34 cellular contexts compared by ENCODE assay signal in genomic region chr3:40333852-40334251, GRCh38. TPM values are rescaled to one million over a fixed set of nuclear protein-coding genes. Genes with fewer than 3 reads are reported as not detected.
"Had no signal": no experiment of that assay in that cellular context is flagged by ENCODE, and none has a peak within 500 bp of the region (broad histone marks: within the 10 kb centered on the region; RNA-seq: fewer than 3 reads in every experiment).

No MANE protein-coding gene starts in this region.

- DNase-seq: activated CD4-positive, alpha-beta memory T cell treated with anti-CD3 and anti-CD28 coated beads for 36 hours; activated CD4-positive, alpha-beta T cell treated with anti-CD3 and anti-CD28 coated beads for 36 hours; activated CD4-positive, alpha-beta T cell treated with anti-CD3 and anti-CD28 coated beads, Interleukin-2, amount 10 ng/mL, durations not matched to agents 24 days and 14 days; activated CD4-positive, CD25-positive, alpha-beta regulatory T cell; activated CD4-positive, CD25-positive, alpha-beta regulatory T cell treated with anti-CD3 and anti-CD28 coated beads, Interleukin-2, amount 50 U/mL, for 72 hours; activated CD8-positive, alpha-beta memory T cell treated with anti-CD3 and anti-CD28 coated beads, Interleukin-2, amount 10 ng/mL, durations not matched to agents 7 days and 5 days; activated CD8-positive, alpha-beta memory T cell treated with anti-CD3 and anti-CD28 coated beads, Interleukin-2, amount 50 U/mL, for 4 hours; activated CD8-positive, alpha-beta T cell treated with anti-CD3 and anti-CD28 coated beads, Interleukin-2, amount 10 ng/mL, durations not matched to agents 7 days and 5 days; activated effector memory CD4-positive, alpha-beta T cell treated with anti-CD3 and anti-CD28 coated beads, Interleukin-2, amount 50 U/mL, for 16 hours; activated naive CD4-positive, alpha-beta T cell treated with anti-CD3 and anti-CD28 coated beads for 36 hours; activated naive CD8-positive, alpha-beta T cell treated with anti-CD3 and anti-CD28 coated beads, Interleukin-2, amount 10 ng/mL, durations not matched to agents 7 days and 5 days; activated T-cell treated with anti-CD3 and anti-CD28 coated beads, Interleukin-2, amount 50 U/mL, for 1 hour; activated T-cell treated with anti-CD3 and anti-CD28 coated beads, Interleukin-2, amount 50 U/mL, for 48 hours; brain microvascular endothelial cell; central memory CD4-positive, alpha-beta T cell; cerebellar nuclear complex; colonic mucosa; effector CD8-positive, alpha-beta T cell; esophagus squamous epithelium; T-helper 2 cell had no signal

- H3K4me1 ChIP-seq: ascending aorta, colonic mucosa, esophagus squamous epithelium, gastroesophageal sphincter had no signal

- H3K9me3 ChIP-seq: ascending aorta, colonic mucosa, esophagus squamous epithelium, gastroesophageal sphincter had no signal

- H3K27ac ChIP-seq: ascending aorta, brain microvascular endothelial cell, colonic mucosa, epithelial cell of prostate, esophagus squamous epithelium, gastroesophageal sphincter had no signal

- H3K4me3 ChIP-seq: ascending aorta, colonic mucosa, esophagus squamous epithelium, gastroesophageal sphincter had no signal

- H3K27me3 ChIP-seq: ascending aorta, brain microvascular endothelial cell, colonic mucosa, esophagus squamous epithelium, gastroesophageal sphincter had no signal

- H3K36me3 ChIP-seq: ascending aorta, brain microvascular endothelial cell, colonic mucosa, esophagus squamous epithelium, gastroesophageal sphincter had no signal

- ATAC-seq: activated CD4-positive, alpha-beta T cell treated with anti-CD3 and anti-CD28 coated beads for 36 hours; activated CD8-positive, alpha-beta memory T cell treated with anti-CD3 and anti-CD28 coated beads, Interleukin-2, amount 10 ng/mL, durations not matched to agents 7 days and 5 days; activated CD8-positive, alpha-beta T cell treated with anti-CD3 and anti-CD28 coated beads, Interleukin-2, amount 10 ng/mL, durations not matched to agents 7 days and 5 days; activated naive CD4-positive, alpha-beta T cell treated with anti-CD3 and anti-CD28 coated beads, Interleukin-2, amount 50 U/mL, for 72 hours; gastroesophageal sphincter had no signal

- FAIRE-seq: endometrium, endothelial cell of umbilical vein had no signal

RNA-seq across cellular contexts. Expression of gene ENTPD3, which starts 53.1 kb away (rescaled TPM):
- total RNA-seq: activated CD4-positive, alpha-beta memory T cell treated with anti-CD3 and anti-CD28 coated beads for 36 hours; activated CD4-positive, alpha-beta T cell treated with anti-CD3 and anti-CD28 coated beads for 36 hours; activated CD4-positive, alpha-beta T cell treated with anti-CD3 and anti-CD28 coated beads, Interleukin-2, amount 10 ng/mL, durations not matched to agents 24 days and 14 days; activated CD8-positive, alpha-beta memory T cell treated with anti-CD3 and anti-CD28 coated beads for 36 hours; activated CD8-positive, alpha-beta memory T cell treated with anti-CD3 and anti-CD28 coated beads, Interleukin-2, amount 10 ng/mL, durations not matched to agents 7 days and 5 days; activated CD8-positive, alpha-beta T cell treated with anti-CD3 and anti-CD28 coated beads, Interleukin-2, amount 10 ng/mL, durations not matched to agents 7 days and 5 days; activated naive CD4-positive, alpha-beta T cell treated with anti-CD3 and anti-CD28 coated beads for 36 hours; activated naive CD4-positive, alpha-beta T cell treated with anti-CD3 and anti-CD28 coated beads, Interleukin-2, amount 50 U/mL, for 72 hours; activated naive CD8-positive, alpha-beta T cell treated with anti-CD3 and anti-CD28 coated beads, Interleukin-2, amount 10 ng/mL, durations not matched to agents 7 days and 5 days; activated T-helper 1 cell treated with anti-CD3 and anti-CD28 coated beads, Interleukin-12 subunit alpha, Interleukin-12 subunit beta, Interleukin-2, Interleukin-4 antibody, amounts not matched to agents 30 ng/mL and 10 ng/mL and 1 ng/mL, durations not matched to agents 14 hours and 24 hours and 36 hours; activated T-helper 2 cell treated with anti-CD3 and anti-CD28 coated beads, Interferon-gamma antibody, Interleukin-2, Interleukin-4, amounts not matched to agents 10 μg/mL and 5 μg/mL and 100 μg/mL, durations not matched to agents 14 hours and 24 hours and 36 hours; dermis microvascular lymphatic vessel endothelial cell; endothelial cell of umbilical vein; fibroblast of lung; fibroblast of villous mesenchyme; glomerular endothelial cell; T-helper 1 cell treated with Interleukin-12 subunit alpha and Interleukin-12 subunit beta and Interleukin-4 antibody, amounts not matched to agents 30 ng/mL and 1 ng/mL, for 36 hours had no signal
- polyA plus RNA-seq: endothelial cell of umbilical vein had no signal
